ENCODE assay signal across 39 cellular contexts in the genomic region with DNA sequence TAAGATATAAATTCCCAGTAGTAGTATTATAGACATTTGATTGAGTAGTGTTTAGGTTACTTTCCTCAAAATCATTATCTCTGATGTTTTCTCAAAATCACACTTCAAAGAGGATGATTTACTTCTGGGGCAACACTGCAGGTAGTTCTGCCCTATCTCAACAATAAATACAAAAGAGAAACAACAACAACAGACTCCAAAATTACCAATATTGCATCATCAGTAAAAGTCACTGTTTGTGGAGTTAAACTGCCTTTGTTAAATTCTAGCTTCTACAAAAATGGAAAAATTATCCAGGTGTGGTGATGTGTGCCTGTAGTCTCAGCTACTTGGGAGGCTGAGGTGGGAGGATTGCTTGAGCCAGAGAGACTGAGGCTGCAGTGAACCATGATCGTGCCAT.
"Had no signal": no experiment of that assay in that cellular context is flagged by ENCODE, and none has a peak within 500 bp of the region (broad histone marks: within the 10 kb centered on the region; RNA-seq: fewer than 3 reads in every experiment).

No MANE protein-coding gene starts in this region.

- H3K27ac ChIP-seq: adrenal gland, ascending aorta, body of pancreas, brain microvascular endothelial cell, breast epithelium, cardiac muscle cell had no signal

- H3K4me1 Mint-ChIP-seq: activated naive CD4-positive, alpha-beta T cell treated with anti-CD3 and anti-CD28 coated beads, Interleukin-2, amount 10 ng/mL, durations not matched to agents 7 days and 5 days; activated naive CD4-positive, alpha-beta T cell treated with anti-CD3 and anti-CD28 coated beads, Interleukin-2, amount 50 U/mL, for 24 hours; activated naive CD8-positive, alpha-beta T cell treated with anti-CD3 and anti-CD28 coated beads for 36 hours; activated naive CD8-positive, alpha-beta T cell treated with anti-CD3 and anti-CD28 coated beads, Interleukin-2, amount 10 ng/mL, durations not matched to agents 7 days and 5 days; activated naive CD8-positive, alpha-beta T cell treated with anti-CD3 and anti-CD28 coated beads, Interleukin-2, amount 50 U/mL, for 24 hours; activated T-helper 17 cell treated with anti-CD3 and anti-CD28 coated beads, Interleukin-2, amount 50 U/mL, for 72 hours; central memory CD8-positive, alpha-beta T cell had no signal

- H3K27me3 ChIP-seq: adrenal gland, ascending aorta, body of pancreas, brain microvascular endothelial cell, breast epithelium, cardiac muscle cell had no signal

- H3K36me3 ChIP-seq: adrenal gland, ascending aorta, brain microvascular endothelial cell, breast epithelium, cardiac muscle cell had no signal

- H3K36me3 Mint-ChIP-seq: activated naive CD4-positive, alpha-beta T cell treated with anti-CD3 and anti-CD28 coated beads, Interleukin-2, amount 10 ng/mL, durations not matched to agents 7 days and 5 days; activated naive CD4-positive, alpha-beta T cell treated with anti-CD3 and anti-CD28 coated beads, Interleukin-2, amount 50 U/mL, for 24 hours; activated naive CD4-positive, alpha-beta T cell treated with anti-CD3 and anti-CD28 coated beads, Interleukin-2, amount 50 U/mL, for 72 hours; activated naive CD8-positive, alpha-beta T cell; activated naive CD8-positive, alpha-beta T cell treated with anti-CD3 and anti-CD28 coated beads for 36 hours; activated naive CD8-positive, alpha-beta T cell treated with anti-CD3 and anti-CD28 coated beads, Interleukin-2, amount 10 ng/mL, durations not matched to agents 7 days and 5 days; brain had no signal

- H3K4me3 ChIP-seq: adrenal gland, ascending aorta, body of pancreas, breast epithelium, cardiac muscle cell had no signal

- DNase-seq: activated effector memory CD4-positive, alpha-beta T cell treated with anti-CD3 and anti-CD28 coated beads, Interleukin-2, amount 50 U/mL, for 16 hours; activated effector memory CD4-positive, alpha-beta T cell treated with Interleukin-2 at 50 U/mL for 16 hours; activated gamma-delta T cell; activated gamma-delta T cell treated with Interleukin-2 at 50 U/mL for 16 hours; activated naive CD4-positive, alpha-beta T cell; activated naive CD4-positive, alpha-beta T cell treated with anti-CD3 and anti-CD28 coated beads for 36 hours; activated naive CD4-positive, alpha-beta T cell treated with anti-CD3 and anti-CD28 coated beads, Interleukin-2, amount 10 ng/mL, durations not matched to agents 7 days and 5 days; activated naive CD4-positive, alpha-beta T cell treated with anti-CD3 and anti-CD28 coated beads, Interleukin-2, amount 50 U/mL, for 16 hours; activated naive CD4-positive, alpha-beta T cell treated with Interleukin-2 at 50 U/mL for 16 hours; activated naive CD8-positive, alpha-beta T cell treated with anti-CD3 and anti-CD28 coated beads for 36 hours; activated naive CD8-positive, alpha-beta T cell treated with anti-CD3 and anti-CD28 coated beads, Interleukin-2, amount 10 ng/mL, durations not matched to agents 7 days and 5 days; activated naive CD8-positive, alpha-beta T cell treated with anti-CD3 and anti-CD28 coated beads, Interleukin-2, amount 50 U/mL, for 24 hours; activated T-cell treated with anti-CD3 and anti-CD28 coated beads, Interleukin-2, amount 50 U/mL, for 24 hours; activated T-cell treated with anti-CD3 and anti-CD28 coated beads, Interleukin-2, amount 50 U/mL, for 4 hours; activated T-cell treated with anti-CD3 and anti-CD28 coated beads, Interleukin-2, amount 50 U/mL, for 48 hours; activated T-cell treated with anti-CD3 and anti-CD28 coated beads, Interleukin-2, amount 50 U/mL, for 72 hours; adrenal gland; amniotic stem cell; amygdala; anterior cingulate cortex; aorta; body of pancreas; brain microvascular endothelial cell; caudate nucleus; central memory CD4-positive, alpha-beta T cell; cerebellar nuclear complex had no signal

- FAIRE-seq: astrocyte, bronchial epithelial cell had no signal

- H3K9me3 ChIP-seq: adrenal gland, ascending aorta, body of pancreas, breast epithelium had no signal

- H3K9me3 Mint-ChIP-seq: activated naive CD4-positive, alpha-beta T cell treated with anti-CD3 and anti-CD28 coated beads, Interleukin-2, amount 10 ng/mL, durations not matched to agents 7 days and 5 days; activated naive CD8-positive, alpha-beta T cell treated with anti-CD3 and anti-CD28 coated beads for 36 hours; activated T-helper 1 cell treated with anti-CD3 and anti-CD28 coated beads, Interleukin-12 subunit alpha, Interleukin-12 subunit beta, Interleukin-2, Interleukin-4 antibody, amounts not matched to agents 30 ng/mL and 10 ng/mL and 1 ng/mL, durations not matched to agents 14 hours and 24 hours and 36 hours had no signal

- H3K27me3 Mint-ChIP-seq: activated naive CD4-positive, alpha-beta T cell treated with anti-CD3 and anti-CD28 coated beads, Interleukin-2, amount 10 ng/mL, durations not matched to agents 7 days and 5 days; activated naive CD4-positive, alpha-beta T cell treated with anti-CD3 and anti-CD28 coated beads, Interleukin-2, amount 50 U/mL, for 24 hours; activated naive CD8-positive, alpha-beta T cell; activated naive CD8-positive, alpha-beta T cell treated with anti-CD3 and anti-CD28 coated beads for 36 hours; activated naive CD8-positive, alpha-beta T cell treated with anti-CD3 and anti-CD28 coated beads, Interleukin-2, amount 10 ng/mL, durations not matched to agents 7 days and 5 days; activated naive CD8-positive, alpha-beta T cell treated with anti-CD3 and anti-CD28 coated beads, Interleukin-2, amount 50 U/mL, for 24 hours; activated T-cell treated with anti-CD3 and anti-CD28 coated beads, Interleukin-2, amount 50 U/mL, for 24 hours; activated T-helper 17 cell treated with anti-CD3 and anti-CD28 coated beads, Interleukin-2, amount 50 U/mL, for 72 hours; central memory CD8-positive, alpha-beta T cell had no signal

- ATAC-seq: activated naive CD4-positive, alpha-beta T cell treated with anti-CD3 and anti-CD28 coated beads, Interleukin-2, amount 50 U/mL, for 72 hours; activated naive CD8-positive, alpha-beta T cell treated with anti-CD3 and anti-CD28 coated beads, Interleukin-2, amount 50 U/mL, for 24 hours; activated T-cell treated with anti-CD3 and anti-CD28 coated beads, Interleukin-2, amount 50 U/mL, for 4 hours; activated T-cell treated with anti-CD3 and anti-CD28 coated beads, Interleukin-2, amount 50 U/mL, for 72 hours; activated T-helper 17 cell treated with anti-CD3 and anti-CD28 coated beads, Interleukin-2, amount 50 U/mL, for 72 hours; body of pancreas had no signal

- H3K27ac Mint-ChIP-seq: activated naive CD4-positive, alpha-beta T cell treated with anti-CD3 and anti-CD28 coated beads for 36 hours; activated naive CD4-positive, alpha-beta T cell treated with anti-CD3 and anti-CD28 coated beads, Interleukin-2, amount 10 ng/mL, durations not matched to agents 7 days and 5 days; activated naive CD4-positive, alpha-beta T cell treated with anti-CD3 and anti-CD28 coated beads, Interleukin-2, amount 50 U/mL, for 24 hours; activated naive CD4-positive, alpha-beta T cell treated with anti-CD3 and anti-CD28 coated beads, Interleukin-2, amount 50 U/mL, for 72 hours; activated naive CD8-positive, alpha-beta T cell; activated naive CD8-positive, alpha-beta T cell treated with anti-CD3 and anti-CD28 coated beads for 36 hours; activated naive CD8-positive, alpha-beta T cell treated with anti-CD3 and anti-CD28 coated beads, Interleukin-2, amount 10 ng/mL, durations not matched to agents 7 days and 5 days; activated naive CD8-positive, alpha-beta T cell treated with anti-CD3 and anti-CD28 coated beads, Interleukin-2, amount 50 U/mL, for 24 hours; activated T-cell treated with anti-CD3 and anti-CD28 coated beads, Interleukin-2, amount 50 U/mL, for 24 hours; activated T-cell treated with anti-CD3 and anti-CD28 coated beads, Interleukin-2, amount 50 U/mL, for 72 hours; activated T-helper 1 cell treated with anti-CD3 and anti-CD28 coated beads, Interleukin-12 subunit alpha, Interleukin-12 subunit beta, Interleukin-2, Interleukin-4 antibody, amounts not matched to agents 30 ng/mL and 10 ng/mL and 1 ng/mL, durations not matched to agents 14 hours and 24 hours and 36 hours; activated T-helper 17 cell treated with anti-CD3 and anti-CD28 coated beads, Interleukin-2, amount 50 U/mL, for 72 hours; activated T-helper 2 cell treated with anti-CD3 and anti-CD28 coated beads, Interferon-gamma antibody, Interleukin-2, Interleukin-4, amounts not matched to agents 10 μg/mL and 5 μg/mL and 100 μg/mL, durations not matched to agents 14 hours and 24 hours and 36 hours; brain had no signal

- H3K4me3 Mint-ChIP-seq: activated naive CD4-positive, alpha-beta T cell treated with anti-CD3 and anti-CD28 coated beads for 36 hours; activated naive CD4-positive, alpha-beta T cell treated with anti-CD3 and anti-CD28 coated beads, Interleukin-2, amount 10 ng/mL, durations not matched to agents 7 days and 5 days; activated naive CD4-positive, alpha-beta T cell treated with anti-CD3 and anti-CD28 coated beads, Interleukin-2, amount 50 U/mL, for 24 hours; activated naive CD8-positive, alpha-beta T cell; activated naive CD8-positive, alpha-beta T cell treated with anti-CD3 and anti-CD28 coated beads for 36 hours; activated naive CD8-positive, alpha-beta T cell treated with anti-CD3 and anti-CD28 coated beads, Interleukin-2, amount 10 ng/mL, durations not matched to agents 7 days and 5 days; activated naive CD8-positive, alpha-beta T cell treated with anti-CD3 and anti-CD28 coated beads, Interleukin-2, amount 50 U/mL, for 24 hours; activated T-cell treated with anti-CD3 and anti-CD28 coated beads, Interleukin-2, amount 50 U/mL, for 24 hours; activated T-cell treated with anti-CD3 and anti-CD28 coated beads, Interleukin-2, amount 50 U/mL, for 4 hours; activated T-cell treated with anti-CD3 and anti-CD28 coated beads, Interleukin-2, amount 50 U/mL, for 72 hours; activated T-helper 1 cell treated with anti-CD3 and anti-CD28 coated beads, Interleukin-12 subunit alpha, Interleukin-12 subunit beta, Interleukin-2, Interleukin-4 antibody, amounts not matched to agents 30 ng/mL and 10 ng/mL and 1 ng/mL, durations not matched to agents 14 hours and 24 hours and 36 hours; activated T-helper 17 cell treated with anti-CD3 and anti-CD28 coated beads, Interleukin-2, amount 50 U/mL, for 72 hours; brain; central memory CD8-positive, alpha-beta T cell had no signal

- H3K4me1 ChIP-seq: adrenal gland, ascending aorta, body of pancreas, breast epithelium had no signal
